In the genomic region with DNA sequence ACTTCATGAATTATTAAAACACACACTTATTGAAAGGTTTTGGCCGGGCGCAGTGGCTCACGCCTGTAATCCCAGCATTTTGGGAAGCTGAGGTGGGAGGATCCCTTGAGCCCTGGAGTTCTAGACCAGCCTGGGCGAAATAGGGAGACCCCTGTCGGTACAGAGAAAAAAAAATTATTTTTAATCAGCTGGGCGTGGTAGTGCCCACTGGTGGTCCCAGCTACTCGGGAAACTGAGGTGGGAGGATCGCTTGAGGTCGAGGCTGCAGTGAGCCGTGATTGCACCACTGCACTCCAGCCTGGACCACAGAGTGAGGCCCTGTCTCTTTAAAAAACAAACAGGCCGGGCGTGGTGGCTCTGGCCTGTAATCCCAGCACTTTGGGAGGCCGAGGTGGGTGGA, we compare ENCODE assay signal across 1 cellular context.
TF ChIP-seq lines count a peak whose summit lies in the region.

No MANE protein-coding gene starts in this region.

TF ChIP-seq in GM23338, 12 proteins besides CTCF, POLR2A, EP300 and RAD21:
- TF ChIP-seq NANOG (IDR thresholded peaks at IDR 0.05; ENCODE audit: borderline replicate concordance): no peak
- no peak for TF ChIP-seq CREB1 (CRISPR knock-in tag; IDR thresholded peaks at IDR 0.05; ENCODE audit: low read depth)
- no peak for TF ChIP-seq STAT1 (IDR thresholded peaks at IDR 0.05; ENCODE audit: unreplicated experiment)
- TF ChIP-seq, protein P1, sequence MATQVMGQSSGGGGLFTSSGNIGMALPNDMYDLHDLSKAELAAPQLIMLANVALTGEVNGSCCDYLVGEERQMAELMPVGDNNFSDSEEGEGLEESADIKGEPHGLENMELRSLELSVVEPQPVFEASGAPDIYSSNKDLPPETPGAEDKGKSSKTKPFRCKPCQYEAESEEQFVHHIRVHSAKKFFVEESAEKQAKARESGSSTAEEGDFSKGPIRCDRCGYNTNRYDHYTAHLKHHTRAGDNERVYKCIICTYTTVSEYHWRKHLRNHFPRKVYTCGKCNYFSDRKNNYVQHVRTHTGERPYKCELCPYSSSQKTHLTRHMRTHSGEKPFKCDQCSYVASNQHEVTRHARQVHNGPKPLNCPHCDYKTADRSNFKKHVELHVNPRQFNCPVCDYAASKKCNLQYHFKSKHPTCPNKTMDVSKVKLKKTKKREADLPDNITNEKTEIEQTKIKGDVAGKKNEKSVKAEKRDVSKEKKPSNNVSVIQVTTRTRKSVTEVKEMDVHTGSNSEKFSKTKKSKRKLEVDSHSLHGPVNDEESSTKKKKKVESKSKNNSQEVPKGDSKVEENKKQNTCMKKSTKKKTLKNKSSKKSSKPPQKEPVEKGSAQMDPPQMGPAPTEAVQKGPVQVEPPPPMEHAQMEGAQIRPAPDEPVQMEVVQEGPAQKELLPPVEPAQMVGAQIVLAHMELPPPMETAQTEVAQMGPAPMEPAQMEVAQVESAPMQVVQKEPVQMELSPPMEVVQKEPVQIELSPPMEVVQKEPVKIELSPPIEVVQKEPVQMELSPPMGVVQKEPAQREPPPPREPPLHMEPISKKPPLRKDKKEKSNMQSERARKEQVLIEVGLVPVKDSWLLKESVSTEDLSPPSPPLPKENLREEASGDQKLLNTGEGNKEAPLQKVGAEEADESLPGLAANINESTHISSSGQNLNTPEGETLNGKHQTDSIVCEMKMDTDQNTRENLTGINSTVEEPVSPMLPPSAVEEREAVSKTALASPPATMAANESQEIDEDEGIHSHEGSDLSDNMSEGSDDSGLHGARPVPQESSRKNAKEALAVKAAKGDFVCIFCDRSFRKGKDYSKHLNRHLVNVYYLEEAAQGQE (IDR thresholded peaks at IDR 0.05; ENCODE audit: unreplicated experiment): no peak
- no peak for TF ChIP-seq ETS1 (IDR thresholded peaks at IDR 0.05)
- no peak for TF ChIP-seq EZH2 (IDR thresholded peaks at IDR 0.05; ENCODE audit: low read depth, unreplicated experiment)
- no peak for TF ChIP-seq JUNB (IDR thresholded peaks at IDR 0.05; ENCODE audit: unreplicated experiment)
- no peak for TF ChIP-seq ZNF331 (CRISPR knock-in tag; IDR thresholded peaks at IDR 0.05; ENCODE audit: low read depth)
- no peak for TF ChIP-seq ZNF462 (CRISPR knock-in tag; IDR thresholded peaks at IDR 0.05)
- TF ChIP-seq ZNF114 (CRISPR knock-in tag; IDR thresholded peaks at IDR 0.05): no peak
- no peak for TF ChIP-seq EZH2phosphoT487 (IDR thresholded peaks at IDR 0.05; ENCODE audit: unreplicated experiment)
- no peak for TF ChIP-seq POLR2AphosphoS5 (IDR thresholded peaks at IDR 0.05; ENCODE audit: low read depth)
